15 cellular contexts compared by ENCODE assay signal in the genomic region with DNA sequence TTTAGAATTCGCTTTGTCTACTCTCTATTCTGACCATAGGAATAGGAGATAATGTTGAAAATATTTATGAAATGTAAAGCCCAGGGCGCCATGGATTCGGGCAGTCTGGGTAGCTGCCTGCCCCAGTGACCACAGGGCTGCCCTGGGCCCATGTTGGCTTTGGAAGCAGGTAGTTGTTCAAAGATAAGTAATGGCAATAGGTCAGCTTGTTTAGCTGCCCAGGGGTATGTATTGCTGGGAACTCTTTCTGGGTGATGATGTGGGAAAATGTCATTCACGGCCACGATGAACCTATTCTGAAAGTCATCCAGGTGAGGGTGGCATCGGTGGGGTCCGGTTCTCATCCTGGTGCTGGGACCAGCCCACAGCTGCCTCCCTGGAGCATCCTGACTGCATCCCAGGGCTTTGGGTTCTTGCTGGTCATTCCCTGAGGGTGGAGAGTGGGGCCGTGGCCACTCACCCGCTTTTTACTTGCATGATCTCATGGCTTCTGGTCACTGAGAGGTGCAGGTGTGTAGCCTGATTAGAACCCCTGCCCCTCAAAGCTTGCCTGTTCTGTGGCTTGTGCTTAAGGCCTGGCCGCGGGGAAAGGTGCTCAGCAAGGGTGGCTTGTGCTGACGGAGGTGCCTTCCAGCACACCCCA.
"Had no signal": no experiment of that assay in that cellular context is flagged by ENCODE, and none has a peak within 500 bp of the region (broad histone marks: within the 10 kb centered on the region; RNA-seq: fewer than 3 reads in every experiment).

No MANE protein-coding gene starts in this region.

- H3K27me3 ChIP-seq: SJSA1, tibial nerve had no signal

- H3K27ac ChIP-seq: SJSA1, tibial nerve had no signal

- DNase-seq: activated CD4-positive, alpha-beta T cell treated with anti-CD3 and anti-CD28 coated beads, Interleukin-2, amount 10 ng/mL, durations not matched to agents 24 days and 14 days; activated effector memory CD4-positive, alpha-beta T cell treated with Interleukin-2 at 50 U/mL for 16 hours; activated T-cell treated with anti-CD3 and anti-CD28 coated beads, Interleukin-2, amount 50 U/mL, for 24 hours; effector CD4-positive, alpha-beta T cell; foreskin fibroblast; kidney; occipital lobe; stimulated activated CD4-positive, alpha-beta T cell treated with anti-CD3 and anti-CD28 coated beads, Interleukin-2, amount 100 ng/mL, for 48 hours; stimulated activated naive B cell treated with anti-CD40 and anti-IgM and Interleukin-4, amounts not matched to agents 10 μg/mL and 1 μg/mL and 100 μg/mL, for 72 hours; T-helper 2 cell had no signal

- H3K4me1 Mint-ChIP-seq: activated CD4-positive, alpha-beta T cell treated with anti-CD3 and anti-CD28 coated beads, Interleukin-2, amount 10 ng/mL, durations not matched to agents 24 days and 14 days; nephron; stimulated activated naive B cell treated with anti-CD40 and anti-IgM and Interleukin-4, amounts not matched to agents 10 μg/mL and 1 μg/mL and 100 μg/mL, for 72 hours had no signal

- H3K9me3 ChIP-seq: SJSA1 had no signal

- H3K4me1 ChIP-seq: SJSA1, tibial nerve had no signal

- H3K27ac Mint-ChIP-seq: activated CD4-positive, alpha-beta T cell treated with anti-CD3 and anti-CD28 coated beads, Interleukin-2, amount 10 ng/mL, durations not matched to agents 24 days and 14 days; activated naive CD4-positive, alpha-beta T cell treated with anti-CD3 and anti-CD28 coated beads, Interleukin-2, amount 50 U/mL, for 72 hours; activated T-cell treated with anti-CD3 and anti-CD28 coated beads, Interleukin-2, amount 50 U/mL, for 24 hours; nephron; stimulated activated naive B cell treated with anti-CD40 and anti-IgM and Interleukin-4, amounts not matched to agents 10 μg/mL and 1 μg/mL and 100 μg/mL, for 72 hours; WTC11 had no signal

- H3K36me3 ChIP-seq: SJSA1, tibial nerve had no signal

- H3K4me3 ChIP-seq: SJSA1, tibial nerve had no signal

- ATAC-seq: activated naive CD4-positive, alpha-beta T cell treated with anti-CD3 and anti-CD28 coated beads, Interleukin-2, amount 50 U/mL, for 72 hours; stimulated activated naive B cell treated with anti-CD40 and anti-IgM and Interleukin-4, amounts not matched to agents 10 μg/mL and 1 μg/mL and 100 μg/mL, for 72 hours; WTC11 had no signal

- H3K4me3 Mint-ChIP-seq: activated CD4-positive, alpha-beta T cell treated with anti-CD3 and anti-CD28 coated beads, Interleukin-2, amount 10 ng/mL, durations not matched to agents 24 days and 14 days; activated T-cell treated with anti-CD3 and anti-CD28 coated beads, Interleukin-2, amount 50 U/mL, for 24 hours; nephron; stimulated activated naive B cell treated with anti-CD40 and anti-IgM and Interleukin-4, amounts not matched to agents 10 μg/mL and 1 μg/mL and 100 μg/mL, for 72 hours; WTC11 had no signal
